In the genomic region with DNA sequence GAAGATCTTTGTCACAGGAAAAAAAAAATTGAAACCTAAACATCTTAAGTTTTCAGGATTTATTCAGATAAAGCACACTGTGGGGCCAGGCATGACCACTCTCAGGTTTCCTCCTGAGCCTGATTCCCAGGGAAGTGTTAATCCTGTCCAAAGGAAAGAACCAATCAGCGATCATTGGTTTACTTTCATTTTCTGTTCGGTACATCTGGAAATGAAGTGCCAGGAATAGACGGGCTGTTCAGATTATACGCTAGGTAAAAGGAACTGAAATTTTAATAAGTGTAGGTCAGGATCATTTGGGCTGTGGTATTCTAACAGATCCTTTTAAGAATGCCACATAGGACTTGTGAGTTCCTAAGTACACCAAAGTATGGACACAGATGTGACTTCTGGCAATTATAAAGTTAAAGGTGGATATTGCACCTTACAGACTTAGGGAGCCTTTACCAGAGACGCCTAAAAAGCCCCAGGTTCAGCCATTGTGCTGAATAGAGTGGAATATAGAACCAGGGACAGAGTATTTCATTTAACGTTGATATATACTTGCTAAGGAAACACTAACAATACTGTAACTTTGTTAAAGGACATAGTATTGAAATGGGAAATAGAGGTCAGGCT, we compare ENCODE assay signal across 8 cellular contexts. TPM values are rescaled to one million over a fixed set of nuclear protein-coding genes. Genes with fewer than 3 reads are reported as not detected.
DNase-seq lines count a peak whose midpoint lies in the region; ATAC-seq and TF ChIP-seq lines count a peak whose summit lies in the region.

No MANE protein-coding gene starts in this region.

- H3K4me1 ChIP-seq in left ventricle myocardium inferior = peaks cover 17% of the 10 kb centered on the region

- H3K27ac ChIP-seq in left ventricle myocardium inferior (replicated peaks) = peak overlapping the region; percentile 80

- H3K27me3 ChIP-seq in left ventricle myocardium inferior (ENCODE audit: low read depth) = no peaks in the 10 kb centered on the region

- H3K4me3 Mint-ChIP-seq in activated CD8-positive, alpha-beta T cell treated with anti-CD3 and anti-CD28 coated beads, Interleukin-2, amount 10 ng/mL, durations not matched to agents 7 days and 5 days = peak overlapping the region; percentile 80
- peak overlapping the region; percentile 65 for H3K4me3 Mint-ChIP-seq in stimulated activated memory B cell treated with anti-CD40 and anti-IgM and Interleukin-4, amounts not matched to agents 10 μg/mL and 1 μg/mL and 100 μg/mL, for 72 hours

- H3K27me3 Mint-ChIP-seq in activated CD8-positive, alpha-beta T cell treated with anti-CD3 and anti-CD28 coated beads, Interleukin-2, amount 10 ng/mL, durations not matched to agents 7 days and 5 days (ENCODE audit: low read depth) = no peaks in the 10 kb centered on the region
- no peaks in the 10 kb centered on the region for H3K27me3 Mint-ChIP-seq in stimulated activated memory B cell treated with anti-CD40 and anti-IgM and Interleukin-4, amounts not matched to agents 10 μg/mL and 1 μg/mL and 100 μg/mL, for 72 hours

- peak overlapping the region; percentile 86 for H3K27ac Mint-ChIP-seq in activated CD8-positive, alpha-beta T cell treated with anti-CD3 and anti-CD28 coated beads, Interleukin-2, amount 10 ng/mL, durations not matched to agents 7 days and 5 days
- H3K27ac Mint-ChIP-seq in stimulated activated memory B cell treated with anti-CD40 and anti-IgM and Interleukin-4, amounts not matched to agents 10 μg/mL and 1 μg/mL and 100 μg/mL, for 72 hours = peak overlapping the region; percentile 87

- CTCF ChIA-PET in activated CD8-positive, alpha-beta T cell treated with anti-CD3 and anti-CD28 coated beads, Interleukin-2, amount 10 ng/mL, durations not matched to agents 7 days and 5 days (lab: Charles Lee) = interaction anchor here (1.3 to 2.0 kb wide), 5 partner anchors 8 to 108 kb away, joined by 3 to 9 read pairs (median 6); a partner anchor contains a TSS

- POLR2A ChIA-PET in activated CD8-positive, alpha-beta T cell treated with anti-CD3 and anti-CD28 coated beads, Interleukin-2, amount 10 ng/mL, durations not matched to agents 7 days and 5 days (lab: Charles Lee) = interaction anchor here (1.4 to 3.0 kb wide), 3 partner anchors 9 to 33 kb away, joined by 3 to 20 read pairs (median 4); a partner anchor contains a TSS

- peak; percentile 75 for ATAC-seq in activated CD8-positive, alpha-beta T cell treated with anti-CD3 and anti-CD28 coated beads, Interleukin-2, amount 10 ng/mL, durations not matched to agents 7 days and 5 days
- peak; percentile 57 for ATAC-seq in stimulated activated memory B cell treated with anti-CD40 and anti-IgM and Interleukin-4, amounts not matched to agents 10 μg/mL and 1 μg/mL and 100 μg/mL, for 72 hours
- ATAC-seq in GM19023 (IDR thresholded peaks at IDR 0.05; ENCODE audit: unreplicated experiment) = no peak

- H3K4me1 Mint-ChIP-seq in activated CD8-positive, alpha-beta T cell treated with anti-CD3 and anti-CD28 coated beads, Interleukin-2, amount 10 ng/mL, durations not matched to agents 7 days and 5 days (ENCODE audit: low read depth) = peaks cover 34% of the 10 kb centered on the region
- H3K4me1 Mint-ChIP-seq in stimulated activated memory B cell treated with anti-CD40 and anti-IgM and Interleukin-4, amounts not matched to agents 10 μg/mL and 1 μg/mL and 100 μg/mL, for 72 hours = peaks cover 18% of the 10 kb centered on the region

- peak overlapping the region; percentile 62 for H3K4me3 ChIP-seq in left ventricle myocardium inferior

- no peaks in the 10 kb centered on the region for H3K9me3 ChIP-seq in left ventricle myocardium inferior (replicated peaks)

- TF ChIP-seq CTCF in left ventricle myocardium inferior (IDR thresholded peaks at IDR 0.05; ENCODE audit: borderline replicate concordance) = no peak

- intact Hi-C loops in left ventricle myocardium inferior (cut with micrococcal nuclease) = no loop called here

- DNase-seq in NCI-H1694 treated with DMSO at 0.1 percent for 48 hours (lab: John Stamatoyannopoulos, UW) = peak; percentile 13
- DNase-seq in NCI-H1694 (lab: John Stamatoyannopoulos, UW) = no peak
- DNase-seq in M059J (ENCODE audit: low read depth) = peak; percentile 74
- no peak for DNase-seq in activated CD8-positive, alpha-beta T cell treated with anti-CD3 and anti-CD28 coated beads, Interleukin-2, amount 10 ng/mL, durations not matched to agents 7 days and 5 days
- no peak for DNase-seq in left ventricle myocardium inferior
- DNase-seq in NCI-H146 (lab: John Stamatoyannopoulos, UW) = no peak

- H3K36me3 ChIP-seq in left ventricle myocardium inferior = no peaks in the 10 kb centered on the region

- no peaks in the 10 kb centered on the region for H3K9me3 Mint-ChIP-seq in activated CD8-positive, alpha-beta T cell treated with anti-CD3 and anti-CD28 coated beads, Interleukin-2, amount 10 ng/mL, durations not matched to agents 7 days and 5 days (ENCODE audit: insufficient read depth)
- no peaks in the 10 kb centered on the region for H3K9me3 Mint-ChIP-seq in stimulated activated memory B cell treated with anti-CD40 and anti-IgM and Interleukin-4, amounts not matched to agents 10 μg/mL and 1 μg/mL and 100 μg/mL, for 72 hours

- peaks cover 26% of the 10 kb centered on the region for H3K36me3 Mint-ChIP-seq in activated CD8-positive, alpha-beta T cell treated with anti-CD3 and anti-CD28 coated beads, Interleukin-2, amount 10 ng/mL, durations not matched to agents 7 days and 5 days (ENCODE audit: low read depth)
- H3K36me3 Mint-ChIP-seq in stimulated activated memory B cell treated with anti-CD40 and anti-IgM and Interleukin-4, amounts not matched to agents 10 μg/mL and 1 μg/mL and 100 μg/mL, for 72 hours = peaks cover 34% of the 10 kb centered on the region

RNA-seq across cellular contexts. Expression of a gene that starts 9.3 kb away (rescaled TPM):
- 179 and 209 TPM in 2 replicates for total RNA-seq in M059J (2014; rRNA removed; shearing (Covaris generic))
- 100 to 1,000 TPM; 209 to 215 TPM for total RNA-seq in activated CD8-positive, alpha-beta T cell treated with anti-CD3 and anti-CD28 coated beads, Interleukin-2, amount 10 ng/mL, durations not matched to agents 7 days and 5 days
- 75.6 TPM for total RNA-seq in left ventricle myocardium inferior

RNA-seq across cellular contexts. Expression of a gene that starts 32.7 kb away (rescaled TPM):
- 26.1 and 33.4 TPM in 2 replicates for total RNA-seq in M059J (2014; rRNA removed; shearing (Covaris generic))
- total RNA-seq in activated CD8-positive, alpha-beta T cell treated with anti-CD3 and anti-CD28 coated beads, Interleukin-2, amount 10 ng/mL, durations not matched to agents 7 days and 5 days = 10 to 100 TPM; 30.2 to 33.7 TPM
- total RNA-seq in left ventricle myocardium inferior = 25.4 TPM

Comparison
In these comparisons a context has a peak if more than half of its experiments do, and no peak if none do; other contexts are left out.
1. DNase-seq: peak in NCI-H1694 treated with DMSO at 0.1 percent for 48 hours (single experiment) and M059J (single experiment); none in NCI-H1694 (single experiment), activated CD8-positive, alpha-beta T cell treated with anti-CD3 and anti-CD28 coated beads, Interleukin-2, amount 10 ng/mL, durations not matched to agents 7 days and 5 days (single experiment), left ventricle myocardium inferior (single experiment) and NCI-H146 (single experiment).